1 cellular context compared by ENCODE assay signal in the genomic region with DNA sequence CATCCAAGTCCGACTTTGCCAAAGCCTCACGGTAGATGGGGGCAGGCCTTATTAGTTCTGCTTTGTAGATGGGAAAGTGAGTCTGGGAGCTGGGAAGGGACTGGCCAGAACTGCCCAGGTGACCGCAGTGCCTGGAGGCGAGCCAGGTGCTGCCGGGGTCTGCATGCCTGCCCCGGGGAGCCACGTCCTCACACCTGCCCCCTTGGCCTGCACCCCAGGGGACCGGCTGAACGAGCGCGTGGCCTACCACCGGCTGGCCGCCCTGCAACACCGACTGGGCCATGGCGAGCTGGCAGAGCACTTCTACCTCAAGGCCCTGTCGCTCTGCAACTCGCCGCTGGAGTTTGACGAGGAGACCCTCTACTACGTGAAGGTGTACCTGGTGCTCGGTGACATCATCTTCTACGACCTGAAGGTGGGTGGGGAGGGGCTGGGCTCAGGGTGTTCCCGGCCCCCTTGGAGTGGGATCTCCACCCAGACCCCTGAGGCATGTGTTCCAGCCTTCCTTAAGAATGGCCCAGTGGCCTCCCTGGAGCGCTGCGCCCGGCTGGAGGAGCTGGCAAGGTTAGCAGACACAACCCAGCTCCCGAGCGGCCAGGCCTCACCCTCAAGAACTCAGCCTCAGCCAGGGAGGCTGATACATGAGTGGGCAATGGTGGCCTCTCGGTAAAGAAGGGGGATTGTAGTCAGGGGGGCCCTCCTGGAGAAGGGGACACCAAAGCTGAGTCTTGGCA.
TF ChIP-seq lines count a peak whose summit lies in the region.

No MANE protein-coding gene starts in this region.

TF ChIP-seq in SK-N-SH, 30 proteins besides CTCF, POLR2A, EP300 and RAD21 (continued from another document):
- no peak for TF ChIP-seq IRF3 (IDR thresholded peaks at IDR 0.05; ENCODE audit: low read depth, low read length)
- no peak for TF ChIP-seq TCF12 (IDR thresholded peaks at IDR 0.05)
- no peak for TF ChIP-seq MXI1 (IDR thresholded peaks at IDR 0.05; ENCODE audit: low read depth, low read length)
- no peak for TF ChIP-seq TAF1 (IDR thresholded peaks at IDR 0.05; ENCODE audit: borderline replicate concordance, low read depth, low read length)
- no peak for TF ChIP-seq MEF2A (IDR thresholded peaks at IDR 0.05; ENCODE audit: borderline replicate concordance, low read depth)
- no peak for TF ChIP-seq ELF1 (IDR thresholded peaks at IDR 0.05)
- TF ChIP-seq FOXM1 (IDR thresholded peaks at IDR 0.05; ENCODE audit: low read depth): no peak
- no peak for TF ChIP-seq ZBTB33 (IDR thresholded peaks at IDR 0.05; ENCODE audit: borderline replicate concordance, low read depth)
- TF ChIP-seq USF2 (IDR thresholded peaks at IDR 0.05; ENCODE audit: borderline replicate concordance, low read depth, low read length): no peak
TF ChIP-seq in SK-N-SH: peak in this region for 0.
